ENCODE assay signal across 8 cellular contexts in the genomic region with DNA sequence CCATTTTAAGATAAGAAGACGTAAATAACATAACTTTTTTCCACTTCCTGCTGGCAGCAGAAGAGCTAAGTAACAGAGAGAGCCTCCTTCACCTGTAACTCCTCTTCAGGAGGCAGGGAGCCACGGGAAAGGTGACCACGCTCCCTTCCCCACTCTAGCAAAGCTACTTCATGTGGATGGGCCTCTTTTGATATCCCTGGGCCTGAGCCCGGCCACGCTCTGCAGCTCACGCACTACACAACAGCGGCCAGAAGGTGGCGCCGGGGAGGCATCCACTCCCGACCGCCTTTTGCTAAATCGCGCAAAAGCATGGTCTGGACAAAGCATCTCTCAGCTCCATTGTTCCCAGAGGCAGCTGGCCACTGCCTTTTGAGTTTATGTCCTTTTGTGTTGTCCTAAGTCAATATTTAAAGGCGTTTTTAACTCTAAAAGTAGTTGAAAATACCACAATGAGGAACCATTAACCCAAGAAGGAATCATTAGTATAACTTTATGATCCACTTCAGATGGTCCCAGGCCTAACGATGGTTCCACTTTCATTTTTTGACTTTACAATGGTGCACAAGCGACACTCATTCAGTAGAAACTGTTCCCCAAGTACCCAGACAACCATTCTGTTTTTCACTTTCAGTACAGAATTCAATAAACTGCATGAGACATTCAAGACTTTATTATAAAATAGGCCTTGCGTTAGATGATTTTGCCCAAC. TPM values are rescaled to one million over a fixed set of nuclear protein-coding genes. Genes with fewer than 3 reads are reported as not detected.
DNase-seq lines count a peak whose midpoint lies in the region; ATAC-seq, FAIRE-seq and TF ChIP-seq lines count a peak whose summit lies in the region.

No MANE protein-coding gene starts in this region.

- H3K27ac Mint-ChIP-seq in activated naive CD4-positive, alpha-beta T cell treated with anti-CD3 and anti-CD28 coated beads for 36 hours, result no peak overlapping the region

- no peaks in the 10 kb centered on the region for H3K9me3 Mint-ChIP-seq in activated naive CD4-positive, alpha-beta T cell treated with anti-CD3 and anti-CD28 coated beads for 36 hours

- TF ChIP-seq POLR2A in GM12891 (IDR thresholded peaks at IDR 0.05; ENCODE audit: low read depth, low read length), result no peak
- no peak for TF ChIP-seq POLR2A in NB4 (IDR thresholded peaks at IDR 0.05; ENCODE audit: extremely low read depth, insufficient read length)

- H3K4me1 Mint-ChIP-seq in activated naive CD4-positive, alpha-beta T cell treated with anti-CD3 and anti-CD28 coated beads for 36 hours (ENCODE audit: low read depth), result peaks cover 7% of the 10 kb centered on the region

- no peak overlapping the region for H3K4me3 Mint-ChIP-seq in activated naive CD4-positive, alpha-beta T cell treated with anti-CD3 and anti-CD28 coated beads for 36 hours

- FAIRE-seq in GM12891 (lab: Jason Lieb, UNC) (peak; percentile 75), urothelium cell line (lab: Jason Lieb, UNC) (no peak)

- CTCF ChIA-PET in activated naive CD4-positive, alpha-beta T cell treated with anti-CD3 and anti-CD28 coated beads for 36 hours (lab: Charles Lee), result interaction anchor here (0.6 to 2.6 kb wide), 23 partner anchors 8 to 345 kb away, joined by 3 to 29 read pairs (median 5); a partner anchor contains a TSS

- peak; percentile 95 for TF ChIP-seq CTCF in NB4 (IDR thresholded peaks at IDR 0.05; ENCODE audit: low read depth, low read length)

- peak; percentile 95 for ATAC-seq in HG02610 (IDR thresholded peaks at IDR 0.05; ENCODE audit: unreplicated experiment)
- ATAC-seq in SK-N-SH treated with all-trans-retinoic acid at 6 μM for 48 hours, result peak; percentile 100

- peaks cover 2% of the 10 kb centered on the region for H3K27me3 Mint-ChIP-seq in activated naive CD4-positive, alpha-beta T cell treated with anti-CD3 and anti-CD28 coated beads for 36 hours (ENCODE audit: low read depth)

- DNase-seq in GM12891 (ENCODE audit: insufficient read length, low spot score) (peak; percentile 67), NB4 (ENCODE audit: low read depth) (peak; percentile 86), head of caudate nucleus (peak; percentile 75 to 95 (median 90)), posterior vena cava (ENCODE audit: low spot score) (peak; percentile 96), urothelium cell line (ENCODE audit: low spot score) (peak; percentile 89)
- DNase-seq in activated naive CD4-positive, alpha-beta T cell treated with anti-CD3 and anti-CD28 coated beads for 36 hours, result peak; percentile 82

- no peak overlapping the region for H3K4me3 ChIP-seq in NB4 (ENCODE audit: low read depth, low read length)

- no peaks in the 10 kb centered on the region for H3K36me3 Mint-ChIP-seq in activated naive CD4-positive, alpha-beta T cell treated with anti-CD3 and anti-CD28 coated beads for 36 hours (ENCODE audit: low read depth)

- intact Hi-C loops in activated naive CD4-positive, alpha-beta T cell treated with anti-CD3 and anti-CD28 coated beads for 36 hours (cut with micrococcal nuclease), result loop anchor here (1.0 to 5.0 kb wide), 8 partner anchors 33 to 406 kb away; a partner anchor contains a TSS
- intact Hi-C loops in head of caudate nucleus (cut with DNase I), result loop anchor here (1.0 to 10.0 kb wide), 2 partner anchors 140 to 341 kb away; no protein-coding TSS in a partner anchor
- intact Hi-C loops in posterior vena cava (cut with DNase I), result loop anchor here (10.0 kb wide), 1 partner anchor 141 kb away; no protein-coding TSS in a partner anchor

TF ChIP-seq in GM12891, 5 proteins besides CTCF, POLR2A, EP300 and RAD21:
- TF ChIP-seq POLR2AphosphoS5 (IDR thresholded peaks at IDR 0.05; ENCODE audit: low read depth, low read length) (no peak), POU2F2 (IDR thresholded peaks at IDR 0.05; ENCODE audit: low read depth, low read length) (peak; percentile 30; the same call in 1 of the 2 replicates), PAX5 (IDR thresholded peaks at IDR 0.05; ENCODE audit: insufficient read depth, low read length, severe bottlenecking) (peak; percentile 99), TAF1 (IDR thresholded peaks at IDR 0.05; ENCODE audit: low read depth, low read length) (peak; percentile 36; the same call in 1 of the 2 replicates), SPI1 (IDR thresholded peaks at IDR 0.05; ENCODE audit: low read depth, low read length) (no peak)

TF ChIP-seq in SK-N-SH treated with all-trans-retinoic acid at 6 μM for 48 hours, 23 proteins besides CTCF, POLR2A, EP300 and RAD21:
- TF ChIP-seq, protein P1, sequence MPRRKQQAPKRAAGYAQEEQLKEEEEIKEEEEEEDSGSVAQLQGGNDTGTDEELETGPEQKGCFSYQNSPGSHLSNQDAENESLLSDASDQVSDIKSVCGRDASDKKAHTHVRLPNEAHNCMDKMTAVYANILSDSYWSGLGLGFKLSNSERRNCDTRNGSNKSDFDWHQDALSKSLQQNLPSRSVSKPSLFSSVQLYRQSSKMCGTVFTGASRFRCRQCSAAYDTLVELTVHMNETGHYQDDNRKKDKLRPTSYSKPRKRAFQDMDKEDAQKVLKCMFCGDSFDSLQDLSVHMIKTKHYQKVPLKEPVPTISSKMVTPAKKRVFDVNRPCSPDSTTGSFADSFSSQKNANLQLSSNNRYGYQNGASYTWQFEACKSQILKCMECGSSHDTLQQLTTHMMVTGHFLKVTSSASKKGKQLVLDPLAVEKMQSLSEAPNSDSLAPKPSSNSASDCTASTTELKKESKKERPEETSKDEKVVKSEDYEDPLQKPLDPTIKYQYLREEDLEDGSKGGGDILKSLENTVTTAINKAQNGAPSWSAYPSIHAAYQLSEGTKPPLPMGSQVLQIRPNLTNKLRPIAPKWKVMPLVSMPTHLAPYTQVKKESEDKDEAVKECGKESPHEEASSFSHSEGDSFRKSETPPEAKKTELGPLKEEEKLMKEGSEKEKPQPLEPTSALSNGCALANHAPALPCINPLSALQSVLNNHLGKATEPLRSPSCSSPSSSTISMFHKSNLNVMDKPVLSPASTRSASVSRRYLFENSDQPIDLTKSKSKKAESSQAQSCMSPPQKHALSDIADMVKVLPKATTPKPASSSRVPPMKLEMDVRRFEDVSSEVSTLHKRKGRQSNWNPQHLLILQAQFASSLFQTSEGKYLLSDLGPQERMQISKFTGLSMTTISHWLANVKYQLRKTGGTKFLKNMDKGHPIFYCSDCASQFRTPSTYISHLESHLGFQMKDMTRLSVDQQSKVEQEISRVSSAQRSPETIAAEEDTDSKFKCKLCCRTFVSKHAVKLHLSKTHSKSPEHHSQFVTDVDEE (CRISPR knock-in tag; IDR thresholded peaks at IDR 0.05), result no peak
- TF ChIP-seq PPARA (CRISPR knock-in tag; IDR thresholded peaks at IDR 0.05; ENCODE audit: borderline replicate concordance), result no peak
- TF ChIP-seq, protein P2, sequence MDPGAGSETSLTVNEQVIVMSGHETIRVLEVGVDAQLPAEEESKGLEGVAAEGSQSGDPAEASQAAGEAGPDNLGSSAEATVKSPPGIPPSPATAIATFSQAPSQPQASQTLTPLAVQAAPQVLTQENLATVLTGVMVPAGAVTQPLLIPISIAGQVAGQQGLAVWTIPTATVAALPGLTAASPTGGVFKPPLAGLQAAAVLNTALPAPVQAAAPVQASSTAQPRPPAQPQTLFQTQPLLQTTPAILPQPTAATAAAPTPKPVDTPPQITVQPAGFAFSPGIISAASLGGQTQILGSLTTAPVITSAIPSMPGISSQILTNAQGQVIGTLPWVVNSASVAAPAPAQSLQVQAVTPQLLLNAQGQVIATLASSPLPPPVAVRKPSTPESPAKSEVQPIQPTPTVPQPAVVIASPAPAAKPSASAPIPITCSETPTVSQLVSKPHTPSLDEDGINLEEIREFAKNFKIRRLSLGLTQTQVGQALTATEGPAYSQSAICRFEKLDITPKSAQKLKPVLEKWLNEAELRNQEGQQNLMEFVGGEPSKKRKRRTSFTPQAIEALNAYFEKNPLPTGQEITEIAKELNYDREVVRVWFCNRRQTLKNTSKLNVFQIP (CRISPR knock-in tag; IDR thresholded peaks at IDR 0.05; ENCODE audit: borderline replicate concordance, low read depth), result no peak
- TF ChIP-seq, protein P3, sequence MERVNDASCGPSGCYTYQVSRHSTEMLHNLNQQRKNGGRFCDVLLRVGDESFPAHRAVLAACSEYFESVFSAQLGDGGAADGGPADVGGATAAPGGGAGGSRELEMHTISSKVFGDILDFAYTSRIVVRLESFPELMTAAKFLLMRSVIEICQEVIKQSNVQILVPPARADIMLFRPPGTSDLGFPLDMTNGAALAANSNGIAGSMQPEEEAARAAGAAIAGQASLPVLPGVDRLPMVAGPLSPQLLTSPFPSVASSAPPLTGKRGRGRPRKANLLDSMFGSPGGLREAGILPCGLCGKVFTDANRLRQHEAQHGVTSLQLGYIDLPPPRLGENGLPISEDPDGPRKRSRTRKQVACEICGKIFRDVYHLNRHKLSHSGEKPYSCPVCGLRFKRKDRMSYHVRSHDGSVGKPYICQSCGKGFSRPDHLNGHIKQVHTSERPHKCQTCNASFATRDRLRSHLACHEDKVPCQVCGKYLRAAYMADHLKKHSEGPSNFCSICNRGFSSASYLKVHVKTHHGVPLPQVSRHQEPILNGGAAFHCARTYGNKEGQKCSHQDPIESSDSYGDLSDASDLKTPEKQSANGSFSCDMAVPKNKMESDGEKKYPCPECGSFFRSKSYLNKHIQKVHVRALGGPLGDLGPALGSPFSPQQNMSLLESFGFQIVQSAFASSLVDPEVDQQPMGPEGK (CRISPR knock-in tag; IDR thresholded peaks at IDR 0.05; ENCODE audit: borderline replicate concordance), result no peak

RNA-seq across cellular contexts. Expression of a gene that starts 23.6 kb away (rescaled TPM):
- polyA plus RNA-seq in GM12891 (2012; ENCODE audit: low read depth, missing spikeins), result 14.8 TPM
- total RNA-seq in activated naive CD4-positive, alpha-beta T cell treated with anti-CD3 and anti-CD28 coated beads for 36 hours, result 1 to 10 TPM; 2.2 to 3.2 TPM
- 10 to 100 TPM; 11.8 to 20.4 TPM for total RNA-seq in posterior vena cava

RNA-seq across cellular contexts. Expression of a gene that starts 34.0 kb away (rescaled TPM):
- 274 TPM for polyA plus RNA-seq in GM12891 (2012; ENCODE audit: low read depth, missing spikeins)
- total RNA-seq in activated naive CD4-positive, alpha-beta T cell treated with anti-CD3 and anti-CD28 coated beads for 36 hours, result 100 to 1,000 TPM; 414 to 419 TPM
- total RNA-seq in posterior vena cava, result 100 to 1,000 TPM in 1 of 2 donors, 10 to 100 TPM in 1; 97.0 to 124 TPM

RNA-seq across cellular contexts. Expression of a gene that starts 34.4 kb away (rescaled TPM):
- polyA plus RNA-seq in GM12891 (2012; ENCODE audit: low read depth, missing spikeins), result 13.1 TPM
- total RNA-seq in activated naive CD4-positive, alpha-beta T cell treated with anti-CD3 and anti-CD28 coated beads for 36 hours, result 10 to 100 TPM; 17.0 to 21.5 TPM
- 10 to 100 TPM; 10.6 to 17.2 TPM for total RNA-seq in posterior vena cava
